In genomic region chr18:31203794-31204148, GRCh38 we compare ENCODE assay signal across 2 cellular contexts.
TF ChIP-seq lines count a peak whose summit lies in the region.

No MANE protein-coding gene starts in this region.

TF ChIP-seq in HEK293T, 16 proteins besides CTCF, POLR2A, EP300 and RAD21:
- no peak for TF ChIP-seq PKNOX1 (IDR thresholded peaks at IDR 0.05)
- no peak for TF ChIP-seq SUZ12 (IDR thresholded peaks at IDR 0.05)
- TF ChIP-seq FOXM1 (IDR thresholded peaks at IDR 0.05; ENCODE audit: borderline replicate concordance): no peak
- TF ChIP-seq CTBP1 (IDR thresholded peaks at IDR 0.05; ENCODE audit: borderline replicate concordance): no peak
- TF ChIP-seq L3MBTL2 (conservative IDR thresholded peaks at IDR 0.05): no peak
- no peak for TF ChIP-seq FOXK2 (IDR thresholded peaks at IDR 0.05)
- TF ChIP-seq ARNT (IDR thresholded peaks at IDR 0.05): no peak
- TF ChIP-seq TARDBP (IDR thresholded peaks at IDR 0.05): no peak
- TF ChIP-seq SP1 (IDR thresholded peaks at IDR 0.05): no peak
- no peak for TF ChIP-seq FOXA1 (IDR thresholded peaks at IDR 0.05)
- no peak for TF ChIP-seq ZNF384 (IDR thresholded peaks at IDR 0.05)
- TF ChIP-seq HDGF (IDR thresholded peaks at IDR 0.05; ENCODE audit: borderline replicate concordance): no peak
- no peak for TF ChIP-seq LEF1 (IDR thresholded peaks at IDR 0.05; ENCODE audit: borderline replicate concordance)
- no peak for TF ChIP-seq BHLHE40 (IDR thresholded peaks at IDR 0.05; ENCODE audit: borderline replicate concordance)
TF ChIP-seq in HEK293T: peak in this region for 0.

TF ChIP-seq in GM12891, 5 proteins besides CTCF, POLR2A, EP300 and RAD21:
- TF ChIP-seq TAF1 (IDR thresholded peaks at IDR 0.05; ENCODE audit: low read depth, low read length) (no peak), PAX5 (IDR thresholded peaks at IDR 0.05; ENCODE audit: insufficient read depth, low read length, severe bottlenecking) (no peak), POLR2AphosphoS5 (IDR thresholded peaks at IDR 0.05; ENCODE audit: low read depth, low read length) (no peak), POU2F2 (IDR thresholded peaks at IDR 0.05; ENCODE audit: low read depth, low read length) (no peak), SPI1 (IDR thresholded peaks at IDR 0.05; ENCODE audit: low read depth, low read length) (no peak)
